In genomic region chr17:78622491-78623265, GRCh38 we compare ENCODE assay signal across 24 cellular contexts. TPM values are rescaled to one million over a fixed set of nuclear protein-coding genes. Genes with fewer than 3 reads are reported as not detected.
DNase-seq lines count a peak whose midpoint lies in the region; FAIRE-seq and TF ChIP-seq lines count a peak whose summit lies in the region.
"Had no signal": no experiment of that assay in that cellular context is flagged by ENCODE, and none has a peak within 500 bp of the region (broad histone marks: within the 10 kb centered on the region; RNA-seq: fewer than 3 reads in every experiment).

No MANE protein-coding gene starts in this region.

- H3K27me3 ChIP-seq in H7 (ENCODE audit: control insufficient read depth, insufficient read depth, low read length): no peaks in the 10 kb centered on the region
- H3K27me3 ChIP-seq in trophoblast cell (ENCODE audit: insufficient read depth, low read length): no peaks in the 10 kb centered on the region

- H3K14ac ChIP-seq in trophoblast cell (ENCODE audit: low read length): no peak overlapping the region

- H2AK5ac ChIP-seq in trophoblast cell (ENCODE audit: low read length): peak overlapping the region; percentile 36

- H3K18ac ChIP-seq in trophoblast cell (ENCODE audit: low read length): no peak overlapping the region

- H4K12ac ChIP-seq in trophoblast cell (ENCODE audit: low read depth, low read length): no peak overlapping the region

- peaks cover 26% of the 10 kb centered on the region for H3K27me3 Mint-ChIP-seq in nephron progenitor cell (ENCODE audit: low read depth, poor library complexity)
- H3K27me3 Mint-ChIP-seq: CD4-positive, CD25-positive, alpha-beta regulatory T cell; CD8-positive, alpha-beta memory T cell had no signal

- H3K4ac ChIP-seq in trophoblast cell (ENCODE audit: low read depth, low read length): no peak overlapping the region

- H2AFZ ChIP-seq in trophoblast cell (ENCODE audit: insufficient read depth, low read length, poor library complexity): no peak overlapping the region
- H2AFZ ChIP-seq: GM23248 had no signal

- DNase-seq in NCI-H1105 treated with DMSO at 0.1 percent for 48 hours (lab: John Stamatoyannopoulos, UW) (peak; percentile 35), NCI-H1105 (lab: John Stamatoyannopoulos, UW) (no peak), H7 (peak; percentile 41), kidney (peak; percentile 60), trophoblast cell (no peak), KBM-7 (no peak), frontal cortex (ENCODE audit: low spot score in 2 of 2) (no peak), nephron progenitor cell (no peak)
- DNase-seq: C1 segment of cervical spinal cord; CD4-positive, CD25-positive, alpha-beta regulatory T cell; CD8-positive, alpha-beta memory T cell; COR-L47; DMS 273 treated with DMSO at 0.1 percent for 48 hours; DND-41; EL; GM23248; HFFc6 had no signal

- no peak overlapping the region for H3K27ac ChIP-seq in kidney (ENCODE audit: low read depth in 2 of 2, low read length in 2 of 2)
- H3K27ac ChIP-seq in trophoblast cell (ENCODE audit: low read depth, low read length): no peak overlapping the region
- H3K27ac ChIP-seq: 22Rv1, GM23248 had no signal

- H3K4me3 Mint-ChIP-seq in nephron progenitor cell: no peak overlapping the region
- H3K4me3 Mint-ChIP-seq: CD4-positive, CD25-positive, alpha-beta regulatory T cell; CD8-positive, alpha-beta memory T cell; HFFc6 had no signal

- H2BK120ac ChIP-seq in trophoblast cell (ENCODE audit: insufficient read depth, low read length, poor library complexity): no peak overlapping the region

- peaks cover 0 to 3% of the 10 kb centered on the region in 2 donors for H3K9me3 ChIP-seq in kidney (ENCODE audit: control insufficient read depth in 1 of 2, low read length in 2 of 2)
- peaks cover 8% of the 10 kb centered on the region for H3K9me3 ChIP-seq in trophoblast cell (ENCODE audit: insufficient read depth, low read depth, low read length)

- H3K36me3 ChIP-seq in H7 (replicated peaks; ENCODE audit: control insufficient read depth, insufficient read depth, low read length) (no peaks in the 10 kb centered on the region), kidney (ENCODE audit: control insufficient read depth in 1 of 2, insufficient read depth in 2 of 2, low read length in 2 of 2) (no peaks in the 10 kb centered on the region), trophoblast cell (ENCODE audit: control insufficient read depth in 1 of 2, insufficient read depth in 2 of 2, low read length in 2 of 2) (no peaks in the 10 kb centered on the region)

- no CpG with 5 or more reads among the region's 26 CpGs for WGBS in trophoblast cell (ENCODE audit: extremely low coverage, insufficient coverage, insufficient read length)

- TF ChIP-seq CTCF in kidney (IDR thresholded peaks at IDR 0.05; ENCODE audit: borderline replicate concordance, extremely low read depth, insufficient read depth): no peak
- no peak for TF ChIP-seq CTCF in nephron progenitor cell (IDR thresholded peaks at IDR 0.05)

- H3K79me2 ChIP-seq in trophoblast cell (ENCODE audit: control insufficient read depth, insufficient read depth, low read length, poor library complexity): no peaks in the 10 kb centered on the region

- in situ Hi-C loops in KBM-7 (cut with MboI; ENCODE audit: low pct_unique_long_range_greater_than_20kb, low sequenced_read_pairs): no loop called here

- no peak overlapping the region for H3K23ac ChIP-seq in trophoblast cell (ENCODE audit: low read length)

- peaks cover 27% of the 10 kb centered on the region for H3K9me3 Mint-ChIP-seq in nephron progenitor cell
- H3K9me3 Mint-ChIP-seq: CD8-positive, alpha-beta memory T cell had no signal

- H2BK5ac ChIP-seq in trophoblast cell (ENCODE audit: low read depth, low read length, poor library complexity): no peak overlapping the region

- no peak overlapping the region for H4K8ac ChIP-seq in trophoblast cell (ENCODE audit: low read depth, low read length)

- no peak overlapping the region for H3K4me2 ChIP-seq in trophoblast cell (ENCODE audit: low read length)

- intact Hi-C loops in kidney (cut with DNase I): no loop called here

- H3K9ac ChIP-seq in kidney (ENCODE audit: low read length in 2 of 2) (no peak overlapping the region), trophoblast cell (ENCODE audit: low read length) (no peak overlapping the region)
- H3K9ac ChIP-seq: GM23248 had no signal

- no peaks in the 10 kb centered on the region for H3K79me1 ChIP-seq in trophoblast cell (ENCODE audit: low read length)

- H3K4me1 ChIP-seq in kidney (ENCODE audit: control insufficient read depth in 1 of 2, insufficient read depth in 1 of 2, low read depth in 1 of 2, low read length in 2 of 2) (peaks cover 0 to 2% of the 10 kb centered on the region in 2 donors), trophoblast cell (ENCODE audit: control insufficient read depth in 1 of 2, insufficient read depth in 2 of 2, low read length in 2 of 2) (peaks cover 4 to 17% of the 10 kb centered on the region in 2 experiments)

- no peak for FAIRE-seq in kidney (lab: Jason Lieb, UNC)
- no peak for FAIRE-seq in frontal cortex (lab: Jason Lieb, UNC)
- FAIRE-seq: GM12878, GM19239, H54 had no signal

- H3K4me1 Mint-ChIP-seq in nephron progenitor cell: no peaks in the 10 kb centered on the region
- H3K4me1 Mint-ChIP-seq: IgD-negative memory B cell had no signal

- no peak overlapping the region for H3K27ac Mint-ChIP-seq in nephron progenitor cell
- H3K27ac Mint-ChIP-seq: CD4-positive, CD25-positive, alpha-beta regulatory T cell; CD8-positive, alpha-beta memory T cell; HFFc6; IgD-negative memory B cell had no signal

- no peak overlapping the region for H3K4me3 ChIP-seq in H7 (ENCODE audit: insufficient read depth, low read depth, low read length)
- H3K4me3 ChIP-seq in kidney (ENCODE audit: low read length in 2 of 2): no peak overlapping the region
- no peak overlapping the region for H3K4me3 ChIP-seq in trophoblast cell (ENCODE audit: low read depth, low read length)
- H3K4me3 ChIP-seq: GM12878, GM23248 had no signal

- H3K36me3 Mint-ChIP-seq in nephron progenitor cell (ENCODE audit: low read depth): peaks cover 6% of the 10 kb centered on the region
- H3K36me3 Mint-ChIP-seq: CD4-positive, CD25-positive, alpha-beta regulatory T cell; IgD-negative memory B cell had no signal

- H4K91ac ChIP-seq in trophoblast cell (ENCODE audit: low read depth, low read length): no peak overlapping the region

- no peak overlapping the region for H2BK12ac ChIP-seq in trophoblast cell (ENCODE audit: low read length)

RNA-seq across cellular contexts. Expression of gene DNAH17, which starts 45.5 kb away (rescaled TPM):
- 0.59 and 0.87 TPM in 2 replicates for total RNA-seq in H7 (2014; rRNA removed; shearing (Covaris generic))
- total RNA-seq in kidney: 0.09 TPM
- 0.17 TPM for polyA plus RNA-seq in kidney (ENCODE audit: insufficient read depth, low read depth, low replicate concordance)
- polyA plus RNA-seq in trophoblast cell (2013): 0.31 and 0.32 TPM in 2 replicates
- total RNA-seq in frontal cortex: under 0.01 TPM
- total RNA-seq: G401, GM23248, HFFc6 had no signal
- polyA plus RNA-seq: AG04450; CD8-positive, alpha-beta memory T cell had no signal

Comparison
In these comparisons a context has a peak if more than half of its experiments do, and no peak if none do; other contexts are left out.
1. DNase-seq: peak in NCI-H1105 treated with DMSO at 0.1 percent for 48 hours (single experiment), H7 (single experiment) and kidney (single experiment); none in NCI-H1105 (single experiment), trophoblast cell (0 of 2), KBM-7 (single experiment), frontal cortex (0 of 2) and nephron progenitor cell (single experiment).